ENCODE assay signal across 23 cellular contexts in the genomic region with DNA sequence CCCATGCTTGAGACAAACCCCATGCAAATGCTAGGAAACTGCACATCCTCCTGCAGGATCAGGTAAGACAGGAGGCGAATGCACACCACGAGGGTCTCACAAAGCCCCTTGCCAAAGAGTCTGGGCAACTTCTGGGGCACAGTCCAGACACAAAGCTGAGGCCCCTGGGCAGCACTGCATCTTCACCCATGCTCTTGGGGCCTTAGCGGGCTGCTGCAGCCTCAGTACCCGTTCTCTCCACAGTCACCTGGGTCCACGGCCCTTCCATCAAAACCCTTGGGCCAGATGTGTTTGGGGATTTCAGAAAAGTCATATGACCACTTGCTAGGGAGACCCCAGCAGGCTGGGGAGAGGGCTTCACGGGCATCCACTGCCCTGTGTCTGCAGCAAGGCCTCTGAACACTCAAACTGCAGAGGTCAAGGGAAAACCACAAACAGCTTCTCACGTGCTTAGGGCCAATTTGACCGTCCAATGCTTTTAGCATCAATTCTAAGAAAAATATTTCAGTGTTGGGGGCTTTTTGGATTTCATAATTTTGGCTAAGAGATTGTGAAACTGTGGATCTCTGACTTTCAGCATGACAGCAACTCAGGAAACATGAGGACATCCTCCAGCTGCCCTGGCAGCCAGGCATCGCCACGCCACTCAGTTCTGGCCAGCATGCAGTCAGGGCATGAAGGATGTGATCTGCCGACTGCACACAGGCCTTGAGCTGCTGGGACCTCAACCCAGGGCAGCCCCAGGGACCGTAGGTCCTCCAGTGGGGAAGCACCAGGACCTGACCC. TPM values are rescaled to one million over a fixed set of nuclear protein-coding genes. Genes with fewer than 3 reads are reported as not detected.
DNase-seq lines count a peak whose midpoint lies in the region; ATAC-seq, FAIRE-seq and TF ChIP-seq lines count a peak whose summit lies in the region.
"Had no signal": no experiment of that assay in that cellular context is flagged by ENCODE, and none has a peak within 500 bp of the region (broad histone marks: within the 10 kb centered on the region; RNA-seq: fewer than 3 reads in every experiment).

No MANE protein-coding gene starts in this region.

- no peak overlapping the region for H3K4ac ChIP-seq in H9 (ENCODE audit: low read depth, low read length)

- H3K27me3 Mint-ChIP-seq in activated T-cell treated with anti-CD3 and anti-CD28 coated beads, Interleukin-2, amount 50 U/mL, for 72 hours (ENCODE audit: low read depth): no peaks in the 10 kb centered on the region
- H3K27me3 Mint-ChIP-seq in H9 (ENCODE audit: low read depth) (no peaks in the 10 kb centered on the region), CD14-positive monocyte (ENCODE audit: low read depth in 3 of 3) (no peaks in the 10 kb centered on the region)
- no peaks in the 10 kb centered on the region for H3K27me3 Mint-ChIP-seq in stimulated activated memory B cell treated with anti-CD40 and anti-IgM and Interleukin-4, amounts not matched to agents 10 μg/mL and 1 μg/mL and 100 μg/mL, for 72 hours

- H3K18ac ChIP-seq in H9 (ENCODE audit: insufficient read length, low read depth, low read length): no peak overlapping the region

- FAIRE-seq in GM12878 (lab: Jason Lieb, UNC): no peak
- FAIRE-seq: D721Med had no signal

- H3K4me1 Mint-ChIP-seq in activated T-cell treated with anti-CD3 and anti-CD28 coated beads, Interleukin-2, amount 50 U/mL, for 72 hours (ENCODE audit: low read depth): peaks cover 52% of the 10 kb centered on the region
- H3K4me1 Mint-ChIP-seq in H9 (no peaks in the 10 kb centered on the region), CD14-positive monocyte (peaks cover 8% of the 10 kb centered on the region)
- H3K4me1 Mint-ChIP-seq in stimulated activated memory B cell treated with anti-CD40 and anti-IgM and Interleukin-4, amounts not matched to agents 10 μg/mL and 1 μg/mL and 100 μg/mL, for 72 hours: peaks cover 72% of the 10 kb centered on the region
- H3K4me1 Mint-ChIP-seq: immature natural killer cell had no signal

- peaks cover 4 to 6% of the 10 kb centered on the region in 2 experiments; a peak in 3 of 4 replicates for H3K36me3 ChIP-seq in GM12878 (ENCODE audit: control insufficient read depth in 2 of 2, insufficient read depth in 2 of 2, low read length in 1 of 2)
- H3K36me3 ChIP-seq: right atrium auricular region had no signal

- no peak for DNase-seq in activated T-cell treated with anti-CD3 and anti-CD28 coated beads, Interleukin-2, amount 50 U/mL, for 72 hours
- DNase-seq in activated T-cell treated with anti-CD3 and anti-CD28 coated beads, Interleukin-2, amount 50 U/mL, for 48 hours: no peak
- DNase-seq in H9 (no peak), GM12878 (ENCODE audit: low read depth, low spot score) (no peak), CD14-positive monocyte (ENCODE audit: low spot score) (no peak), COLO668 (lab: John Stamatoyannopoulos, UW; ENCODE audit: unreplicated experiment) (no peak)
- DNase-seq: activated CD4-positive, CD25-positive, alpha-beta regulatory T cell; dermis blood vessel endothelial cell; GDM1; glutamatergic neuron; immature natural killer cell; mesenchymal stem cell; NCI-H1048; NCI-H2171; NCI-H82; RPMI8226; stimulated activated CD4-positive, alpha-beta T cell treated with anti-CD3 and anti-CD28 coated beads, Interleukin-4, amount 100 ng/mL, for 1 hour had no signal

- no peak; the same call in 1 of the 2 replicates for TF ChIP-seq POLR2A in GM12878 (IDR thresholded peaks at IDR 0.05; ENCODE audit: low read depth, low read length)

- no peak for TF ChIP-seq EP300 in GM12878 (IDR thresholded peaks at IDR 0.05; ENCODE audit: borderline replicate concordance in 1 of 2, control insufficient read depth in 1 of 2, low read depth in 2 of 2, low read length in 2 of 2)

- H3K79me1 ChIP-seq in H9 (ENCODE audit: insufficient read depth, low read depth, low read length, poor library complexity, severe bottlenecking): no peaks in the 10 kb centered on the region

- H3K4me1 ChIP-seq in H9 (ENCODE audit: insufficient read depth, low read length): no peaks in the 10 kb centered on the region
- peaks cover 43% of the 10 kb centered on the region for H3K4me1 ChIP-seq in GM12878 (ENCODE audit: control insufficient read depth, insufficient read depth, low read length)
- H3K4me1 ChIP-seq: right atrium auricular region, upper lobe of left lung had no signal

- H3K9ac ChIP-seq in H9 (ENCODE audit: extremely low read depth, insufficient read length, low read length): no peak overlapping the region
- no peak overlapping the region for H3K9ac ChIP-seq in GM12878 (ENCODE audit: control insufficient read depth, insufficient read depth, low read length)

- intact Hi-C loops in GM12878 (cut with micrococcal nuclease; ENCODE audit: unreplicated experiment) (no loop called here), CD14-positive monocyte (cut with micrococcal nuclease) (no loop called here)

- peak overlapping the region; percentile 97 for H3K27ac Mint-ChIP-seq in activated T-cell treated with anti-CD3 and anti-CD28 coated beads, Interleukin-2, amount 50 U/mL, for 72 hours
- H3K27ac Mint-ChIP-seq in H9 (peak overlapping the region in 2 of 3 experiments; percentile 62 to 69; a peak in 1 of 7 replicates), CD14-positive monocyte (peak overlapping the region in 1 of 7 donors; percentile 29)
- H3K27ac Mint-ChIP-seq in stimulated activated memory B cell treated with anti-CD40 and anti-IgM and Interleukin-4, amounts not matched to agents 10 μg/mL and 1 μg/mL and 100 μg/mL, for 72 hours: peak overlapping the region; percentile 100
- H3K27ac Mint-ChIP-seq: immature natural killer cell had no signal

- no peak overlapping the region for H3K56ac ChIP-seq in H9 (ENCODE audit: insufficient read length, low read depth, low read length)

- H4K20me1 ChIP-seq in H9 (ENCODE audit: control insufficient read depth, insufficient read depth, insufficient read length): no peaks in the 10 kb centered on the region
- H4K20me1 ChIP-seq in GM12878 (ENCODE audit: control insufficient read depth, insufficient read depth): no peaks in the 10 kb centered on the region

- no peak for ATAC-seq in activated T-cell treated with anti-CD3 and anti-CD28 coated beads, Interleukin-2, amount 50 U/mL, for 72 hours (replicated peaks in 1 of 2)
- ATAC-seq in GM12878: peak; percentile 32
- peak; percentile 47 for ATAC-seq in stimulated activated memory B cell treated with anti-CD40 and anti-IgM and Interleukin-4, amounts not matched to agents 10 μg/mL and 1 μg/mL and 100 μg/mL, for 72 hours
- ATAC-seq in HG02970 (IDR thresholded peaks at IDR 0.05; ENCODE audit: low FRiP score, unreplicated experiment): no peak
- ATAC-seq: esophagus mucosa had no signal

- TF ChIP-seq CTCF in H9 (conservative IDR thresholded peaks at IDR 0.05) (no peak), GM12878 (IDR thresholded peaks at IDR 0.05 in 2 of 3, conservative IDR thresholded peaks at IDR 0.05 in 1 of 3; ENCODE audit: control insufficient read depth in 2 of 3, extremely low read depth in 1 of 3, insufficient read depth in 1 of 3, low read depth in 3 of 3, low read length in 3 of 3) (no peak), CD14-positive monocyte (IDR thresholded peaks at IDR 0.05) (no peak)

- no peak overlapping the region for H3K4me3 ChIP-seq in GM12878
- H3K4me3 ChIP-seq: right atrium auricular region, upper lobe of left lung had no signal

- no TSS peak for BruUV-seq in GM12878 (replicated peaks; lab: Mats Ljungman, UMichigan)

- TF ChIP-seq RAD21 in GM12878 (IDR thresholded peaks at IDR 0.05; ENCODE audit: insufficient read depth, low read depth, low read length): no peak

- H4K5ac ChIP-seq in H9 (ENCODE audit: insufficient read length, low read depth, low read length): no peak overlapping the region

- H4K91ac ChIP-seq in H9 (ENCODE audit: insufficient read length, low read depth, low read length): no peak overlapping the region

- SMC1A ChIA-PET in GM12878 (lab: Charles Lee; ENCODE audit: uncharacterized antibody, unreplicated experiment): interaction anchor here (0.7 to 2.4 kb wide), 6 partner anchors 11 to 41 kb away, joined by 3 to 10 read pairs (median 3); no protein-coding TSS in a partner anchor

- peaks cover 10 to 35% of the 10 kb centered on the region in 2 donors for H3K36me3 Mint-ChIP-seq in activated T-cell treated with anti-CD3 and anti-CD28 coated beads, Interleukin-2, amount 50 U/mL, for 72 hours (ENCODE audit: insufficient read depth in 2 of 2)
- H3K36me3 Mint-ChIP-seq in H9 (ENCODE audit: insufficient read depth in 1 of 3, low read depth in 3 of 3) (peaks cover 15 to 45% (median 30%) of the 10 kb centered on the region in 3 experiments), CD14-positive monocyte (peaks cover 13 to 31% of the 10 kb centered on the region in 2 donors)
- H3K36me3 Mint-ChIP-seq in stimulated activated memory B cell treated with anti-CD40 and anti-IgM and Interleukin-4, amounts not matched to agents 10 μg/mL and 1 μg/mL and 100 μg/mL, for 72 hours: peaks cover 81% of the 10 kb centered on the region

- POLR2A ChIA-PET in GM12878 (lab: Charles Lee): interaction anchor here (1.1 to 1.8 kb wide), 5 partner anchors 8 to 185 kb away, joined by 3 to 9 read pairs (median 4); partner anchors contain the start of genes PASK and PPP1R7

- no peak overlapping the region for H2AK5ac ChIP-seq in H9 (ENCODE audit: insufficient read length, low read length)

- no peak overlapping the region for H2BK120ac ChIP-seq in H9 (ENCODE audit: low read depth, low read length, poor library complexity, severe bottlenecking)

- H3K23me2 ChIP-seq in H9 (ENCODE audit: insufficient read length, low read depth, low read length, poor library complexity, severe bottlenecking): no peaks in the 10 kb centered on the region

- H3K4me3 Mint-ChIP-seq in activated T-cell treated with anti-CD3 and anti-CD28 coated beads, Interleukin-2, amount 50 U/mL, for 72 hours: peak overlapping the region; percentile 0 to 52
- no peak overlapping the region for H3K4me3 Mint-ChIP-seq in H9
- peak overlapping the region; percentile 38 for H3K4me3 Mint-ChIP-seq in stimulated activated memory B cell treated with anti-CD40 and anti-IgM and Interleukin-4, amounts not matched to agents 10 μg/mL and 1 μg/mL and 100 μg/mL, for 72 hours
- no peak overlapping the region for H3K4me3 Mint-ChIP-seq in CD14-positive monocyte
- H3K4me3 Mint-ChIP-seq: immature natural killer cell had no signal

- no peaks in the 10 kb centered on the region for H3K9me3 Mint-ChIP-seq in activated T-cell treated with anti-CD3 and anti-CD28 coated beads, Interleukin-2, amount 50 U/mL, for 72 hours
- H3K9me3 Mint-ChIP-seq in H9: no peaks in the 10 kb centered on the region
- H3K9me3 Mint-ChIP-seq in stimulated activated memory B cell treated with anti-CD40 and anti-IgM and Interleukin-4, amounts not matched to agents 10 μg/mL and 1 μg/mL and 100 μg/mL, for 72 hours: peaks cover 5% of the 10 kb centered on the region
- H3K9me3 Mint-ChIP-seq in CD14-positive monocyte: no peaks in the 10 kb centered on the region
- H3K9me3 Mint-ChIP-seq: immature natural killer cell had no signal

- H2AFZ ChIP-seq in H9 (ENCODE audit: low read length) (no peak overlapping the region), GM12878 (ENCODE audit: control insufficient read depth, low read depth, low read length) (no peak overlapping the region; the same call in 1 of the 2 replicates)

- in situ Hi-C loops in GM12878 (cut with MboI): no loop called here

- no peak overlapping the region for H3K23ac ChIP-seq in H9 (ENCODE audit: insufficient read length, low read depth, low read length)

- H3K27ac ChIP-seq in H9 (ENCODE audit: insufficient read length, low read depth, low read length): no peak overlapping the region
- peak overlapping the region; percentile 97 for H3K27ac ChIP-seq in GM12878 (ENCODE audit: control insufficient read depth, insufficient read depth)
- H3K27ac ChIP-seq: right atrium auricular region, upper lobe of left lung had no signal

- H3K27me3 ChIP-seq in H9 (ENCODE audit: insufficient read depth, low read length) (no peaks in the 10 kb centered on the region), GM12878 (replicated peaks in 1 of 2; ENCODE audit: control insufficient read depth in 2 of 2, insufficient read depth in 2 of 2, low read length in 1 of 2) (no peaks in the 10 kb centered on the region)
- H3K27me3 ChIP-seq: right atrium auricular region, upper lobe of left lung had no signal

- H4K8ac ChIP-seq in H9 (replicated peaks; ENCODE audit: insufficient read length, low read depth, low read length): no peak overlapping the region

- H3K9me3 ChIP-seq in H9 (ENCODE audit: control insufficient read depth, low read depth, low read length) (no peaks in the 10 kb centered on the region), GM12878 (replicated peaks; ENCODE audit: control insufficient read depth, insufficient read depth, low read length) (no peaks in the 10 kb centered on the region)
- H3K9me3 ChIP-seq: right atrium auricular region, upper lobe of left lung had no signal

- no peak overlapping the region for H2BK5ac ChIP-seq in H9 (ENCODE audit: insufficient read length, low read length)

- RAD21 ChIA-PET in GM12878 (lab: Charles Lee; ENCODE audit: unreplicated experiment): interaction anchor here (0.8 to 1.5 kb wide), 6 partner anchors 18 to 29 kb away, joined by 3 read pairs; partner anchors contain the start of genes PASK and PPP1R7

- no peak overlapping the region for H3T11ph ChIP-seq in H9 (ENCODE audit: low read length)

- no peak overlapping the region for H3K14ac ChIP-seq in H9 (ENCODE audit: insufficient read depth, low read length)

- no peaks in the 10 kb centered on the region for H3K79me2 ChIP-seq in H9 (ENCODE audit: insufficient read depth, low read length)
- peaks cover 22% of the 10 kb centered on the region for H3K79me2 ChIP-seq in GM12878 (ENCODE audit: control insufficient read depth, insufficient read depth, low read length)

- H2BK12ac ChIP-seq in H9 (ENCODE audit: insufficient read length, low read depth, low read length): no peak overlapping the region

- no CpG with 5 or more reads among the region's 12 CpGs for WGBS in H9 (ENCODE audit: extremely low coverage, insufficient read length, low lambda C conversion rate)
- WGBS in GM12878 (ENCODE audit: insufficient coverage, insufficient replicate concordance, low lambda C conversion rate, missing lambda C conversion rate): 48% methylated on average over 12 of the region's 12 CpGs

- H2BK15ac ChIP-seq in H9 (ENCODE audit: low read depth, low read length): no peak overlapping the region

- H3K4me2 ChIP-seq in H9 (ENCODE audit: insufficient read depth, insufficient read length, low read length): no peak overlapping the region
- no peak overlapping the region for H3K4me2 ChIP-seq in GM12878 (ENCODE audit: control insufficient read depth, insufficient read depth)

- CTCF ChIA-PET in GM12878 (lab: Yijun Ruan, JAX): no interaction called here

- no peak overlapping the region for H2BK20ac ChIP-seq in H9 (ENCODE audit: low read depth, low read length, poor library complexity, severe bottlenecking)

RNA-seq across cellular contexts. Expression of gene PASK, which starts 20.0 kb away (rescaled TPM):
- total RNA-seq in activated T-cell treated with anti-CD3 and anti-CD28 coated beads, Interleukin-2, amount 50 U/mL, for 72 hours: 100 to 1,000 TPM; 123 to 171 TPM
- total RNA-seq in H9 (2021) (66.1 and 68.0 TPM in 2 replicates), GM12878 (2014; rRNA removed) (32.6 and 35.2 TPM in 2 replicates), GM12878 (2014; rRNA removed; fragmentation: Illumina TruSeq; extraction: Trizol) (21.7 and 21.8 TPM in 2 replicates), GM12878 (2021) (49.6 and 54.9 TPM in 2 replicates)
- total RNA-seq in GM12878 (2013; cell fraction: nucleolus; rRNA removed): 112 and 123 TPM in 2 replicates
- polyA plus RNA-seq in GM12878 (2011; ENCODE audit: low read depth): 19.5 TPM
- polyA plus RNA-seq in GM12878 (2011; rRNA removed) (59.4 and 62.2 TPM in 2 replicates), GM12878 (2014; fragmentation: Illumina TruSeq; extraction: Trizol) (24.3 and 29.5 TPM in 2 replicates), GM12878 (2014; fragmentation: Nextera tagmentation; extraction: Ambion mirVana) (10 to 100 TPM in 1 of 2 experiments, 1 to 10 TPM in 1; 9.6 to 10.8 TPM), GM12878 (2014; rRNA removed) (36.7 and 42.0 TPM in 2 replicates), GM12878 (2016; fragmentation: Nextera tagmentation; extraction: Ambion mirVana) (10 to 100 TPM; 25.0 to 27.6 TPM), CD14-positive monocyte (under 1 TPM; 0.56 to 0.70 TPM)
- 52.5 and 56.3 TPM in 2 replicates for polyA plus RNA-seq in GM12878 (2011; cell fraction: cytosol; rRNA removed)
- polyA plus RNA-seq in GM12878 (2011; cell fraction: nucleus; rRNA removed): 182 and 212 TPM in 2 replicates
- polyA plus RNA-seq in GM12878 (2012): 36.3 and 39.3 TPM in 2 replicates
- 40.8 and 57.0 TPM in 2 replicates for polyA minus RNA-seq in GM12878 (2011; rRNA and poly(A)+ RNA removed)
- 16.3 and 20.4 TPM in 2 replicates for polyA minus RNA-seq in GM12878 (2011; cell fraction: cytosol; rRNA and poly(A)+ RNA removed)
- polyA minus RNA-seq in GM12878 (2011; cell fraction: nucleus; rRNA and poly(A)+ RNA removed): 38.2 and 60.8 TPM in 2 replicates

RNA-seq across cellular contexts. Expression of gene PPP1R7, which starts 21.0 kb away (rescaled TPM):
- 10 to 100 TPM; 89.1 to 97.8 TPM for total RNA-seq in activated T-cell treated with anti-CD3 and anti-CD28 coated beads, Interleukin-2, amount 50 U/mL, for 72 hours
- total RNA-seq in H9 (2021): 60.2 and 60.4 TPM in 2 replicates
- 33.8 and 144 TPM in 2 replicates for total RNA-seq in GM12878 (2013; cell fraction: nucleolus; rRNA removed)
- 78.5 and 88.0 TPM in 2 replicates for total RNA-seq in GM12878 (2014; rRNA removed)
- 85.7 and 87.8 TPM in 2 replicates for total RNA-seq in GM12878 (2014; rRNA removed; fragmentation: Illumina TruSeq; extraction: Trizol)
- 76.9 and 84.3 TPM in 2 replicates for total RNA-seq in GM12878 (2021)
- 64.8 TPM for polyA plus RNA-seq in GM12878 (2011; ENCODE audit: low read depth)
- 123 and 157 TPM in 2 replicates for polyA plus RNA-seq in GM12878 (2011; rRNA removed)
- polyA plus RNA-seq in GM12878 (2011; cell fraction: cytosol; rRNA removed): 52.0 and 59.3 TPM in 2 replicates
- 50.8 and 59.6 TPM in 2 replicates for polyA plus RNA-seq in GM12878 (2011; cell fraction: nucleus; rRNA removed)
- 86.5 and 102 TPM in 2 replicates for polyA plus RNA-seq in GM12878 (2012)
- polyA plus RNA-seq in GM12878 (2014; fragmentation: Illumina TruSeq; extraction: Trizol): 146 and 167 TPM in 2 replicates
- polyA plus RNA-seq in GM12878 (2014; fragmentation: Nextera tagmentation; extraction: Ambion mirVana): 10 to 100 TPM; 81.4 to 82.8 TPM
- polyA plus RNA-seq in GM12878 (2014; rRNA removed): 91.5 and 99.6 TPM in 2 replicates
- polyA plus RNA-seq in GM12878 (2016; fragmentation: Nextera tagmentation; extraction: Ambion mirVana): 100 to 1,000 TPM; 169 to 174 TPM
- polyA minus RNA-seq in GM12878 (2011; rRNA and poly(A)+ RNA removed): 37.3 and 41.8 TPM in 2 replicates
- 22.7 and 48.7 TPM in 2 replicates for polyA minus RNA-seq in GM12878 (2011; cell fraction: cytosol; rRNA and poly(A)+ RNA removed)
- 19.1 and 32.2 TPM in 2 replicates for polyA minus RNA-seq in GM12878 (2011; cell fraction: nucleus; rRNA and poly(A)+ RNA removed)
- 100 to 1,000 TPM in 1 of 2 donors, 10 to 100 TPM in 1; 84.4 to 102 TPM for polyA plus RNA-seq in CD14-positive monocyte

RNA-seq across cellular contexts. Expression of gene MTERF4, which starts 27.2 kb away (rescaled TPM):
- total RNA-seq in activated T-cell treated with anti-CD3 and anti-CD28 coated beads, Interleukin-2, amount 50 U/mL, for 72 hours: 10 to 100 TPM; 48.7 to 53.7 TPM
- total RNA-seq in H9 (2021): 35.0 and 36.6 TPM in 2 replicates
- total RNA-seq in GM12878 (2013; cell fraction: nucleolus; rRNA removed): 339 and 407 TPM in 2 replicates
- total RNA-seq in GM12878 (2014; rRNA removed): 35.5 and 37.5 TPM in 2 replicates
- total RNA-seq in GM12878 (2014; rRNA removed; fragmentation: Illumina TruSeq; extraction: Trizol): 52.0 and 56.3 TPM in 2 replicates
- 35.2 and 38.7 TPM in 2 replicates for total RNA-seq in GM12878 (2021)
- polyA plus RNA-seq in GM12878 (2011; ENCODE audit: low read depth): 67.1 TPM
- polyA plus RNA-seq in GM12878 (2011; rRNA removed): 63.6 and 66.4 TPM in 2 replicates
- 46.3 and 47.5 TPM in 2 replicates for polyA plus RNA-seq in GM12878 (2011; cell fraction: cytosol; rRNA removed)
- 145 and 152 TPM in 2 replicates for polyA plus RNA-seq in GM12878 (2011; cell fraction: nucleus; rRNA removed)
- polyA plus RNA-seq in GM12878 (2012): 45.2 and 50.8 TPM in 2 replicates
- 69.1 and 85.4 TPM in 2 replicates for polyA plus RNA-seq in GM12878 (2014; fragmentation: Illumina TruSeq; extraction: Trizol)
- polyA plus RNA-seq in GM12878 (2014; fragmentation: Nextera tagmentation; extraction: Ambion mirVana): 10 to 100 TPM; 36.7 to 45.0 TPM
- 66.8 and 68.2 TPM in 2 replicates for polyA plus RNA-seq in GM12878 (2014; rRNA removed)
- polyA plus RNA-seq in GM12878 (2016; fragmentation: Nextera tagmentation; extraction: Ambion mirVana): 10 to 100 TPM; 44.7 to 46.0 TPM
- polyA minus RNA-seq in GM12878 (2011; rRNA and poly(A)+ RNA removed): 73.9 and 87.6 TPM in 2 replicates
- polyA minus RNA-seq in GM12878 (2011; cell fraction: cytosol; rRNA and poly(A)+ RNA removed): 16.7 and 18.6 TPM in 2 replicates
- polyA minus RNA-seq in GM12878 (2011; cell fraction: nucleus; rRNA and poly(A)+ RNA removed): 44.0 and 60.1 TPM in 2 replicates
- polyA plus RNA-seq in CD14-positive monocyte: 10 to 100 TPM; 15.5 to 17.8 TPM

RNA-seq across cellular contexts. Expression of gene ANO7, which starts 59.2 kb away (rescaled TPM):
- under 1 TPM; 0.72 to 0.90 TPM for total RNA-seq in activated T-cell treated with anti-CD3 and anti-CD28 coated beads, Interleukin-2, amount 50 U/mL, for 72 hours
- total RNA-seq in H9 (2021) (3.9 and 5.2 TPM in 2 replicates), GM12878 (2014; rRNA removed) (0.49 and 0.56 TPM in 2 replicates), GM12878 (2014; rRNA removed; fragmentation: Illumina TruSeq; extraction: Trizol) (0.18 and 0.22 TPM in 2 replicates), GM12878 (2021) (0.88 and 1.4 TPM in 2 replicates)
- total RNA-seq in GM12878 (2013; cell fraction: nucleolus; rRNA removed): 19.1 and 21.0 TPM in 2 replicates
- polyA plus RNA-seq in GM12878 (2011; ENCODE audit: low read depth): 0.43 TPM
- polyA plus RNA-seq in GM12878 (2011; rRNA removed) (0.56 and 1.2 TPM in 2 replicates), GM12878 (2014; fragmentation: Illumina TruSeq; extraction: Trizol) (0.24 and 0.35 TPM in 2 replicates), GM12878 (2014; fragmentation: Nextera tagmentation; extraction: Ambion mirVana) (under 1 TPM; 0.08 to 0.11 TPM), GM12878 (2014; rRNA removed) (0.47 and 1.1 TPM in 2 replicates), GM12878 (2016; fragmentation: Nextera tagmentation; extraction: Ambion mirVana) (under 1 TPM; 0.40 to 0.50 TPM), CD14-positive monocyte (not detected)
- 1.5 TPM in 2 replicates for polyA plus RNA-seq in GM12878 (2011; cell fraction: cytosol; rRNA removed)
- polyA plus RNA-seq in GM12878 (2011; cell fraction: nucleus; rRNA removed): 8.0 TPM in 2 replicates
- polyA plus RNA-seq in GM12878 (2012): 1.8 TPM in 2 replicates
- polyA minus RNA-seq in GM12878 (2011; rRNA and poly(A)+ RNA removed): 2.7 and 3.9 TPM in 2 replicates
- 1.0 and 1.6 TPM in 2 replicates for polyA minus RNA-seq in GM12878 (2011; cell fraction: cytosol; rRNA and poly(A)+ RNA removed)
- polyA minus RNA-seq in GM12878 (2011; cell fraction: nucleus; rRNA and poly(A)+ RNA removed): 3.6 and 5.7 TPM in 2 replicates

Comparison
In these comparisons a context has a peak if more than half of its experiments do, and no peak if none do; other contexts are left out.
1. ATAC-seq: peak in GM12878 (single experiment) and stimulated activated memory B cell treated with anti-CD40 and anti-IgM and Interleukin-4, amounts not matched to agents 10 μg/mL and 1 μg/mL and 100 μg/mL, for 72 hours (single experiment); none in activated T-cell treated with anti-CD3 and anti-CD28 coated beads, Interleukin-2, amount 50 U/mL, for 72 hours (0 of 2) and HG02970 (single experiment).
2. H3K4me3 Mint-ChIP-seq: peak in activated T-cell treated with anti-CD3 and anti-CD28 coated beads, Interleukin-2, amount 50 U/mL, for 72 hours (2 of 2) and stimulated activated memory B cell treated with anti-CD40 and anti-IgM and Interleukin-4, amounts not matched to agents 10 μg/mL and 1 μg/mL and 100 μg/mL, for 72 hours (single experiment); none in H9 (0 of 2) and CD14-positive monocyte (0 of 2).